In genomic region chr6:78363688-78364087, GRCh38 we compare ENCODE assay signal across 19 cellular contexts.
DNase-seq lines count a peak whose midpoint lies in the region; ATAC-seq and TF ChIP-seq lines count a peak whose summit lies in the region.
"Had no signal": no experiment of that assay in that cellular context is flagged by ENCODE, and none has a peak within 500 bp of the region (broad histone marks: within the 10 kb centered on the region; RNA-seq: fewer than 3 reads in every experiment).

No MANE protein-coding gene starts in this region.

- H3K4me3 Mint-ChIP-seq in GM23338: no peak overlapping the region
- H3K4me3 Mint-ChIP-seq: CD4-positive, alpha-beta memory T cell had no signal

- H3K27me3 Mint-ChIP-seq in GM23338 (ENCODE audit: insufficient read depth, low read depth, poor library complexity): peaks cover 2% of the 10 kb centered on the region
- H3K27me3 Mint-ChIP-seq: CD4-positive, alpha-beta memory T cell had no signal

- DNase-seq in NCI-H526 (lab: John Stamatoyannopoulos, UW) (peak; percentile 48 to 57), NCI-H82 treated with DMSO at 0.1 percent for 48 hours (lab: John Stamatoyannopoulos, UW; ENCODE audit: unreplicated experiment) (peak; percentile 92), ACHN (no peak), GM23338 (ENCODE audit: low spot score) (no peak)
- no peak for DNase-seq in activated effector memory CD4-positive, alpha-beta T cell treated with anti-CD3 and anti-CD28 coated beads, Interleukin-2, amount 50 U/mL, for 16 hours
- DNase-seq: 8988T; AML-193; BE2C; Calu3; CD4-positive, alpha-beta memory T cell; COR-L47; DMS153; DND-41; H7; HCEC 1CT had no signal

- no peaks in the 10 kb centered on the region for H3K27me3 ChIP-seq in GM23338 (ENCODE audit: insufficient read depth)
- H3K27me3 ChIP-seq: BE2C; BLaER1 treated with 17β-estradiol and CSF1 and Interleukin-3, amounts not matched to agents 10 nM and 100 nM had no signal

- in situ Hi-C loops in ACHN (cut with HindIII; ENCODE audit: low pct_ligation_motif_present, low pct_unique_long_range_greater_than_20kb, low sequenced_read_pairs): no loop called here

- H3K4me1 ChIP-seq in GM23338 (ENCODE audit: insufficient read depth): no peaks in the 10 kb centered on the region
- H3K4me1 ChIP-seq: A549; BLaER1 treated with 17β-estradiol and CSF1 and Interleukin-3, amounts not matched to agents 10 nM and 100 nM had no signal

- no peak overlapping the region for H3K27ac Mint-ChIP-seq in GM23338
- H3K27ac Mint-ChIP-seq: CD4-positive, alpha-beta memory T cell had no signal

- no peak overlapping the region for H3K27ac ChIP-seq in GM23338 (ENCODE audit: low read depth)
- H3K27ac ChIP-seq: A549; BLaER1 treated with 17β-estradiol and CSF1 and Interleukin-3, amounts not matched to agents 10 nM and 100 nM had no signal

- no peak overlapping the region for H3K4me3 ChIP-seq in GM23338
- H3K4me3 ChIP-seq: A549; BLaER1 treated with 17β-estradiol and CSF1 and Interleukin-3, amounts not matched to agents 10 nM and 100 nM had no signal

- no peaks in the 10 kb centered on the region for H3K36me3 ChIP-seq in GM23338 (ENCODE audit: insufficient read depth)
- H3K36me3 ChIP-seq: BE2C; BLaER1 treated with 17β-estradiol and CSF1 and Interleukin-3, amounts not matched to agents 10 nM and 100 nM had no signal

- H2AFZ ChIP-seq in GM23338: no peak overlapping the region

- H4K20me1 ChIP-seq in GM23338 (replicated peaks; ENCODE audit: insufficient read depth): no peaks in the 10 kb centered on the region
- H4K20me1 ChIP-seq: BLaER1 treated with 17β-estradiol and CSF1 and Interleukin-3, amounts not matched to agents 10 nM and 100 nM had no signal

- H3K4me2 ChIP-seq in GM23338: no peak overlapping the region
- H3K4me2 ChIP-seq: A549; BLaER1 treated with 17β-estradiol and CSF1 and Interleukin-3, amounts not matched to agents 10 nM and 100 nM had no signal

- no peaks in the 10 kb centered on the region for H3K4me1 Mint-ChIP-seq in GM23338
- H3K4me1 Mint-ChIP-seq: CD4-positive, alpha-beta memory T cell had no signal

- no peak for TF ChIP-seq CTCF in GM23338 (conservative IDR thresholded peaks at IDR 0.05; ENCODE audit: low read depth in 2 of 2)

- H3K9me3 Mint-ChIP-seq in GM23338: no peaks in the 10 kb centered on the region

- no peak for ATAC-seq in SK-N-SH treated with all-trans-retinoic acid at 6 μM for 48 hours
- ATAC-seq in HG03280 (IDR thresholded peaks at IDR 0.05; ENCODE audit: unreplicated experiment): no peak
- no peak for ATAC-seq in GM23338
- ATAC-seq: A549 had no signal

- no peaks in the 10 kb centered on the region for H3K9me2 ChIP-seq in GM23338 (ENCODE audit: insufficient read depth)

- no peaks in the 10 kb centered on the region for H3K79me2 ChIP-seq in GM23338 (replicated peaks; ENCODE audit: insufficient read depth)

- no peaks in the 10 kb centered on the region for H3K36me3 Mint-ChIP-seq in GM23338 (ENCODE audit: low read depth)
- H3K36me3 Mint-ChIP-seq: CD4-positive, alpha-beta memory T cell had no signal

- H3F3A ChIP-seq in GM23338 (replicated peaks; ENCODE audit: low read depth): no peaks in the 10 kb centered on the region

TF ChIP-seq in SK-N-SH treated with all-trans-retinoic acid at 6 μM for 48 hours, 23 proteins besides CTCF, POLR2A, EP300 and RAD21 (continues in another document):
- no peak for TF ChIP-seq ARNTL (CRISPR knock-in tag; IDR thresholded peaks at IDR 0.05; ENCODE audit: borderline replicate concordance, low read depth)
- no peak for TF ChIP-seq BACH2 (CRISPR knock-in tag; IDR thresholded peaks at IDR 0.05; ENCODE audit: borderline replicate concordance)
- TF ChIP-seq TCF4 (CRISPR knock-in tag; IDR thresholded peaks at IDR 0.05; ENCODE audit: borderline replicate concordance): peak; percentile 50; the same call in 1 of the 2 replicates
- TF ChIP-seq OSR1 (CRISPR knock-in tag; IDR thresholded peaks at IDR 0.05): no peak
- TF ChIP-seq ISL1 (CRISPR knock-in tag; IDR thresholded peaks at IDR 0.05): no peak
- TF ChIP-seq PATZ1 (CRISPR knock-in tag; IDR thresholded peaks at IDR 0.05; ENCODE audit: borderline replicate concordance): no peak
- no peak for TF ChIP-seq ZC3H10 (CRISPR knock-in tag; IDR thresholded peaks at IDR 0.05)

TF ChIP-seq in GM23338, 12 proteins besides CTCF, POLR2A, EP300 and RAD21:
- TF ChIP-seq JUNB (IDR thresholded peaks at IDR 0.05; ENCODE audit: unreplicated experiment) (no peak), EZH2 (IDR thresholded peaks at IDR 0.05; ENCODE audit: low read depth, unreplicated experiment) (no peak), CREB1 (CRISPR knock-in tag; IDR thresholded peaks at IDR 0.05; ENCODE audit: low read depth) (no peak), ETS1 (IDR thresholded peaks at IDR 0.05) (no peak), POLR2AphosphoS5 (IDR thresholded peaks at IDR 0.05; ENCODE audit: low read depth) (no peak)

Comparison
In these comparisons a context has a peak if more than half of its experiments do, and no peak if none do; other contexts are left out.
1. DNase-seq: peak in NCI-H526 (2 of 2) and NCI-H82 treated with DMSO at 0.1 percent for 48 hours (single experiment); none in ACHN (single experiment), GM23338 (single experiment) and activated effector memory CD4-positive, alpha-beta T cell treated with anti-CD3 and anti-CD28 coated beads, Interleukin-2, amount 50 U/mL, for 16 hours (single experiment).